28 cellular contexts compared by ENCODE assay signal in genomic region chr21:26379561-26379960, GRCh38.
"Had no signal": no experiment of that assay in that cellular context is flagged by ENCODE, and none has a peak within 500 bp of the region (broad histone marks: within the 10 kb centered on the region; RNA-seq: fewer than 3 reads in every experiment).

No MANE protein-coding gene starts in this region.

- H3K36me3 ChIP-seq: ascending aorta, breast epithelium, cardiac muscle cell, colonic mucosa, esophagus squamous epithelium, WERI-Rb-1 had no signal

- H3K27me3 ChIP-seq: ascending aorta, breast epithelium, cardiac muscle cell, colonic mucosa, esophagus squamous epithelium had no signal

- H3K4me1 Mint-ChIP-seq: activated B cell treated with CpG ODN at 0.5 μM for 24 hours; activated CD4-positive, alpha-beta memory T cell treated with anti-CD3 and anti-CD28 coated beads, Interleukin-2, amount 10 ng/mL, durations not matched to agents 7 days and 5 days; activated CD4-positive, alpha-beta T cell treated with anti-CD3 and anti-CD28 coated beads, Interleukin-2, amount 10 ng/mL, durations not matched to agents 24 days and 14 days; activated naive CD4-positive, alpha-beta T cell treated with anti-CD3 and anti-CD28 coated beads, Interleukin-2, amount 10 ng/mL, durations not matched to agents 7 days and 5 days; activated naive CD8-positive, alpha-beta T cell treated with anti-CD3 and anti-CD28 coated beads, Interleukin-2, amount 10 ng/mL, durations not matched to agents 7 days and 5 days; brain; T-helper 17 cell had no signal

- H3K4me3 ChIP-seq: ascending aorta, breast epithelium, cardiac muscle cell, colonic mucosa, esophagus squamous epithelium had no signal

- DNase-seq: activated B cell treated with CpG ODN at 0.5 μM for 24 hours; activated CD4-positive, alpha-beta memory T cell treated with anti-CD3 and anti-CD28 coated beads, Interleukin-2, amount 10 ng/mL, durations not matched to agents 7 days and 5 days; activated CD4-positive, alpha-beta T cell treated with anti-CD3 and anti-CD28 coated beads, Interleukin-2, amount 10 ng/mL, durations not matched to agents 24 days and 14 days; activated CD4-positive, alpha-beta T cell treated with anti-CD3 and anti-CD28 coated beads, Interleukin-2, amount 50 U/mL, for 4 hours; activated CD8-positive, alpha-beta memory T cell treated with anti-CD3 and anti-CD28 coated beads, Interleukin-2, amount 50 U/mL, for 48 hours; activated gamma-delta T cell; activated naive CD4-positive, alpha-beta T cell; activated naive CD4-positive, alpha-beta T cell treated with anti-CD3 and anti-CD28 coated beads, Interleukin-2, amount 10 ng/mL, durations not matched to agents 7 days and 5 days; activated naive CD8-positive, alpha-beta T cell treated with anti-CD3 and anti-CD28 coated beads, Interleukin-2, amount 10 ng/mL, durations not matched to agents 7 days and 5 days; activated T-cell treated with anti-CD3 and anti-CD28 coated beads for 4 hours; activated T-cell treated with anti-CD3 and anti-CD28 coated beads, Interleukin-2, amount 50 U/mL, for 4 hours; central memory CD4-positive, alpha-beta T cell; cerebellar nuclear complex; colonic mucosa; effector CD8-positive, alpha-beta T cell; esophagus squamous epithelium; head of caudate nucleus; T-helper 17 cell; T1000; WERI-Rb-1 had no signal

- H3K27ac ChIP-seq: ascending aorta, breast epithelium, cardiac muscle cell, colonic mucosa, epithelial cell of prostate, esophagus squamous epithelium, WERI-Rb-1 had no signal

- H3K27ac Mint-ChIP-seq: activated B cell treated with CpG ODN at 0.5 μM for 24 hours; activated CD4-positive, alpha-beta memory T cell treated with anti-CD3 and anti-CD28 coated beads, Interleukin-2, amount 10 ng/mL, durations not matched to agents 7 days and 5 days; activated CD4-positive, alpha-beta T cell treated with anti-CD3 and anti-CD28 coated beads, Interleukin-2, amount 10 ng/mL, durations not matched to agents 24 days and 14 days; activated naive CD4-positive, alpha-beta T cell treated with anti-CD3 and anti-CD28 coated beads, Interleukin-2, amount 10 ng/mL, durations not matched to agents 7 days and 5 days; activated naive CD4-positive, alpha-beta T cell treated with anti-CD3 and anti-CD28 coated beads, Interleukin-2, amount 50 U/mL, for 72 hours; activated naive CD8-positive, alpha-beta T cell treated with anti-CD3 and anti-CD28 coated beads, Interleukin-2, amount 10 ng/mL, durations not matched to agents 7 days and 5 days; brain; T-helper 17 cell; T-helper 2 cell treated with Interferon-gamma antibody and Interleukin-4, amounts not matched to agents 5 μg/mL and 100 μg/mL, for 36 hours had no signal

- H3K9me3 ChIP-seq: ascending aorta, breast epithelium, colonic mucosa, esophagus squamous epithelium had no signal

- H3K36me3 Mint-ChIP-seq: activated naive CD4-positive, alpha-beta T cell treated with anti-CD3 and anti-CD28 coated beads, Interleukin-2, amount 10 ng/mL, durations not matched to agents 7 days and 5 days; activated naive CD4-positive, alpha-beta T cell treated with anti-CD3 and anti-CD28 coated beads, Interleukin-2, amount 50 U/mL, for 72 hours; activated naive CD8-positive, alpha-beta T cell treated with anti-CD3 and anti-CD28 coated beads, Interleukin-2, amount 10 ng/mL, durations not matched to agents 7 days and 5 days; brain had no signal

- H3K27me3 Mint-ChIP-seq: activated B cell treated with CpG ODN at 0.5 μM for 24 hours; activated CD4-positive, alpha-beta memory T cell treated with anti-CD3 and anti-CD28 coated beads, Interleukin-2, amount 10 ng/mL, durations not matched to agents 7 days and 5 days; activated naive CD4-positive, alpha-beta T cell treated with anti-CD3 and anti-CD28 coated beads, Interleukin-2, amount 10 ng/mL, durations not matched to agents 7 days and 5 days; activated naive CD8-positive, alpha-beta T cell treated with anti-CD3 and anti-CD28 coated beads, Interleukin-2, amount 10 ng/mL, durations not matched to agents 7 days and 5 days; T-helper 17 cell had no signal

- ATAC-seq: activated CD4-positive, CD25-positive, alpha-beta regulatory T cell treated with anti-CD3 and anti-CD28 coated beads, Interleukin-2, amount 50 U/mL, for 24 hours; T-helper 17 cell had no signal

- H3K4me1 ChIP-seq: ascending aorta, breast epithelium, colonic mucosa, esophagus squamous epithelium had no signal

- H3K9me3 Mint-ChIP-seq: activated B cell treated with CpG ODN at 0.5 μM for 24 hours; activated CD4-positive, alpha-beta T cell treated with anti-CD3 and anti-CD28 coated beads, Interleukin-2, amount 10 ng/mL, durations not matched to agents 24 days and 14 days; activated naive CD4-positive, alpha-beta T cell treated with anti-CD3 and anti-CD28 coated beads, Interleukin-2, amount 10 ng/mL, durations not matched to agents 7 days and 5 days; activated naive CD4-positive, alpha-beta T cell treated with anti-CD3 and anti-CD28 coated beads, Interleukin-2, amount 50 U/mL, for 72 hours; activated naive CD8-positive, alpha-beta T cell treated with anti-CD3 and anti-CD28 coated beads, Interleukin-2, amount 10 ng/mL, durations not matched to agents 7 days and 5 days; activated T-cell treated with anti-CD3 and anti-CD28 coated beads, Interleukin-2, amount 50 U/mL, for 4 hours had no signal

- H3K4me3 Mint-ChIP-seq: activated B cell treated with CpG ODN at 0.5 μM for 24 hours; activated CD4-positive, alpha-beta memory T cell treated with anti-CD3 and anti-CD28 coated beads, Interleukin-2, amount 10 ng/mL, durations not matched to agents 7 days and 5 days; activated CD4-positive, alpha-beta T cell treated with anti-CD3 and anti-CD28 coated beads, Interleukin-2, amount 10 ng/mL, durations not matched to agents 24 days and 14 days; activated naive CD4-positive, alpha-beta T cell treated with anti-CD3 and anti-CD28 coated beads, Interleukin-2, amount 10 ng/mL, durations not matched to agents 7 days and 5 days; activated naive CD8-positive, alpha-beta T cell treated with anti-CD3 and anti-CD28 coated beads, Interleukin-2, amount 10 ng/mL, durations not matched to agents 7 days and 5 days; activated T-cell treated with anti-CD3 and anti-CD28 coated beads, Interleukin-2, amount 50 U/mL, for 4 hours; brain; T-helper 17 cell; T-helper 2 cell treated with Interferon-gamma antibody and Interleukin-4, amounts not matched to agents 5 μg/mL and 100 μg/mL, for 36 hours had no signal
